10 cellular contexts compared by ENCODE assay signal in the genomic region with DNA sequence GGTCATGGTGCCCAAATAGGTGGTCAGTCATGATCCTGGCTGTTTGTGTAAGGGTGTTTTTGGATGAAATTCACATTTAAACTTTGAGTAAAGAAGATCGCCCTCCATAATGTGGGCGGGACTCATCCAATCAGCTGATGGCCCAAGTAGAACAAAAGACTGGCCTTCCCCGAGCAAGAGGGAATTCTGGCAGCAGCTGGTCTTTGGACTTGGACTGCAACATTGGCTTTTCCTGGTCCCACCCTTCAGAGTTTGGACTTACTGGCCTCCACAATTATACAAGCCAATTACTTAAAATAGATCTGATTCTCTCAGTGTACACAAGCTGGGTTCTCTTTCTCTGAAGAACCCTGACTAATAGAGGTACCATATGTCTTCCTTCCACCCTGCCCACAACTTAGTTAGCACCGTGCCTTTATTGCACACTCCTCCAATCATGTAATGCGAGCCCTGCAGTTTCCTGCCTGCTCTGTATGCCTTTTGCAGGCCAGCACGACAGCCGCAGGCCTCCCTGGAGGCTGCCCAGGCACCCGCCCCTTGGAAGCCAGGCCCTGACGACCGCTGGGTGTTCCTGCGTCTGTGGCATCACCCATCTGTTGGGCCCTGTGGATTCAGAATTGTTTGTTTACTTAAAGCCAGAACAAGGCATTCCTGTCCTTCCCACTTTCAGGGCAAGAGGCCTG. TPM values are rescaled to one million over a fixed set of nuclear protein-coding genes. Genes with fewer than 3 reads are reported as not detected.
A peak's percentile ranks its signal among the peaks of the same experiment; 100 is the strongest.
DNase-seq lines count a peak whose midpoint lies in the region; ATAC-seq and TF ChIP-seq lines count a peak whose summit lies in the region.
"Had no signal": no experiment of that assay in that cellular context is flagged by ENCODE, and none has a peak within 500 bp of the region (broad histone marks: within the 10 kb centered on the region; RNA-seq: fewer than 3 reads in every experiment).

No MANE protein-coding gene starts in this region.

- intact Hi-C loops in heart left ventricle (cut with DNase I) (loop anchor here in 1 of 10 donors (5.0 kb wide), 1 partner anchor 37 kb away; no protein-coding TSS in a partner anchor), psoas muscle (cut with DNase I) (no loop called here), lower leg skin (cut with DNase I; ENCODE audit: low total_unique reads) (no loop called here)

- H3K4me1 ChIP-seq in heart left ventricle = peaks cover 0 to 63% (median 38%) of the 10 kb centered on the region in 12 donors
- H3K4me1 ChIP-seq in psoas muscle = peaks cover 40% of the 10 kb centered on the region

- DNase-seq in DMS 273 (lab: John Stamatoyannopoulos, UW; ENCODE audit: unreplicated experiment) (peak; percentile 100), amniotic epithelial cell (ENCODE audit: low read depth) (peak; percentile 71), heart left ventricle (peak; percentile 82 to 90 (median 89)), psoas muscle (peak; percentile 83 to 90), lower leg skin (ENCODE audit: low spot score in 2 of 2) (no peak), DMS53 (lab: John Stamatoyannopoulos, UW) (no peak)
- DNase-seq in central memory CD4-positive, alpha-beta T cell = no peak

- WGBS in heart left ventricle, 4 donors = 34 to 59% (median 49%) methylated on average over 11 of the region's 11 CpGs
- 11 to 13% (median 13%) methylated on average over 11 of the region's 11 CpGs for WGBS in psoas muscle, 3 donors
- WGBS in lower leg skin, 2 donors = 37 to 49% methylated on average over 11 of the region's 11 CpGs

- TF ChIP-seq POLR2A in heart left ventricle (IDR thresholded peaks at IDR 0.05) = no peak
- TF ChIP-seq POLR2A in lower leg skin (IDR thresholded peaks at IDR 0.05) = no peak

- H3K4me3 ChIP-seq in heart left ventricle (peak overlapping the region in 8 of 12 donors; percentile 43 to 69 (median 52)), psoas muscle (peak overlapping the region; percentile 18), lower leg skin (ENCODE audit: low read depth, poor library complexity, severe bottlenecking) (no peak overlapping the region)

- H3K27me3 ChIP-seq in heart left ventricle = no peaks in the 10 kb centered on the region
- H3K27me3 ChIP-seq in psoas muscle (ENCODE audit: insufficient read depth in 3 of 3, low read length in 2 of 3) = no peaks in the 10 kb centered on the region

- H3K9me3 ChIP-seq in heart left ventricle = no peaks in the 10 kb centered on the region
- H3K9me3 ChIP-seq in psoas muscle = no peaks in the 10 kb centered on the region

- ATAC-seq in heart left ventricle (peak; percentile 60 to 82 (median 81)), psoas muscle (peak; percentile 80 to 86 (median 84)), GM21786 (IDR thresholded peaks at IDR 0.05; ENCODE audit: unreplicated experiment) (no peak)

- TF ChIP-seq CTCF in heart left ventricle (IDR thresholded peaks at IDR 0.05) (no peak), psoas muscle (IDR thresholded peaks at IDR 0.05) (no peak), lower leg skin (IDR thresholded peaks at IDR 0.05) (no peak)

- H3K27ac ChIP-seq in heart left ventricle (peak overlapping the region; percentile 67 to 91 (median 82)), psoas muscle (peak overlapping the region; percentile 78)

- peaks cover 0 to 12% (median 0%) of the 10 kb centered on the region in 9 donors for H3K36me3 ChIP-seq in heart left ventricle
- H3K36me3 ChIP-seq in psoas muscle (ENCODE audit: insufficient read depth in 1 of 2, low read depth in 1 of 2) = no peaks in the 10 kb centered on the region

RNA-seq across cellular contexts. Expression of gene INMT, which starts 1.2 kb away (rescaled TPM):
- total RNA-seq in heart left ventricle (10 to 100 TPM; 11.7 to 88.1 (median 29.6) TPM), psoas muscle (10 to 100 TPM in 2 of 4 donors, 1 to 10 TPM in 2; 2.3 to 32.0 (median 9.0) TPM), lower leg skin (1 to 10 TPM; 1.7 to 6.8 (median 4.5) TPM)
- polyA plus RNA-seq in heart left ventricle (10 to 100 TPM; 15.7 to 27.9 TPM), psoas muscle (1 to 10 TPM; 2.4 to 4.6 (median 2.4) TPM)
- total RNA-seq: NCI-H460 had no signal
- polyA plus RNA-seq: keratinocyte had no signal

RNA-seq across cellular contexts. Expression of gene MINDY4, which starts 20.5 kb away (rescaled TPM):
- total RNA-seq in heart left ventricle (1 to 10 TPM; 2.4 to 6.0 (median 3.1) TPM), psoas muscle (1 to 10 TPM; 1.3 to 3.5 (median 2.0) TPM), lower leg skin (1 to 10 TPM; 4.0 to 4.7 (median 4.4) TPM)
- polyA plus RNA-seq in heart left ventricle (1 to 10 TPM; 1.3 to 2.4 TPM), psoas muscle (1 to 10 TPM in 2 of 3 donors, under 1 TPM in 1; 0.86 to 3.3 (median 1.1) TPM)

Comparison
In these comparisons a context has a peak if more than half of its experiments do, and no peak if none do; other contexts are left out.
1. DNase-seq: peak in DMS 273 (single experiment), amniotic epithelial cell (single experiment), heart left ventricle (5 of 5) and psoas muscle (2 of 2); none in lower leg skin (0 of 2), central memory CD4-positive, alpha-beta T cell (single experiment) and DMS53 (single experiment).